In the genomic region with DNA sequence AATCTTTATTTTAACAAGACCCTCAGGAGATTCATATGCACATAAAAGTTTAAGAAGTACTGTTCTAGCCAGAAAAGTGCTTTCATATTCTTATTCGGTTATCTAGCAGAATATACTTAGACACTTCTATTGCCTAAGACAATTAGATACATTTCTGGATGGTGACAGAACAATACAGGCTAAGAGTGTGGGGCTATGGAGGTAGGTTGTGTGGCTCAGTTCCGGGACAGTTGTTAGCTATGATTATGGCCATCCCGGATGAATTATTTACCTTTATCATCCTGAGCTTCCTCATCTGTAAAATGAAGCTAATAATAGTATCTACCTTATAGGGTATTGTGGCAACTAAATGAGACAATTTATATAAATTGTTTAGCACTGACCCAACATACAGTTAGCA, we compare ENCODE assay signal across 19 cellular contexts. TPM values are rescaled to one million over a fixed set of nuclear protein-coding genes. Genes with fewer than 3 reads are reported as not detected.
DNase-seq lines count a peak whose midpoint lies in the region; ATAC-seq, FAIRE-seq and TF ChIP-seq lines count a peak whose summit lies in the region.
"Had no signal": no experiment of that assay in that cellular context is flagged by ENCODE, and none has a peak within 500 bp of the region (broad histone marks: within the 10 kb centered on the region; RNA-seq: fewer than 3 reads in every experiment).

No MANE protein-coding gene starts in this region.

- H3K27me3 ChIP-seq in OCI-LY3 (ENCODE audit: low read depth, low read length): no peaks in the 10 kb centered on the region
- H3K27me3 ChIP-seq: BLaER1, MG63, Peyer's patch had no signal

- peaks cover 100% of the 10 kb centered on the region for H3K79me2 ChIP-seq in OCI-LY3 (ENCODE audit: low read length)

- CTCF ChIA-PET in GM10248 (lab: Yijun Ruan, JAX): interaction anchor here (1.2 to 5.5 kb wide), 7 partner anchors 12 to 231 kb away, joined by 4 to 40 read pairs (median 9); no protein-coding TSS in a partner anchor

- peak overlapping the region; percentile 47 for H3K9ac ChIP-seq in OCI-LY3 (ENCODE audit: low read length)
- H3K9ac ChIP-seq: BLaER1, KMS-11 had no signal

- no peak for TF ChIP-seq CTCF in CD14-positive monocyte (IDR thresholded peaks at IDR 0.05)
- no peak for TF ChIP-seq CTCF in OCI-LY3 (IDR thresholded peaks at IDR 0.05; ENCODE audit: low read depth, low read length)
- no peak for TF ChIP-seq CTCF in GM10248 (IDR thresholded peaks at IDR 0.05; ENCODE audit: control extremely low read depth, extremely low read depth, low read depth, missing control alignments)

- H4K20me1 ChIP-seq in OCI-LY3 (ENCODE audit: insufficient read depth, low read length): peaks cover 30% of the 10 kb centered on the region

- H3K4me1 ChIP-seq in OCI-LY3 (ENCODE audit: low read length): peaks cover 61% of the 10 kb centered on the region

- peaks cover 32% of the 10 kb centered on the region for H3K4me1 Mint-ChIP-seq in CD14-positive monocyte

- H3K9me3 Mint-ChIP-seq in CD14-positive monocyte: no peaks in the 10 kb centered on the region

- peaks cover 3% of the 10 kb centered on the region in 2 donors for H3K36me3 Mint-ChIP-seq in CD14-positive monocyte

- POLR2A ChIA-PET in GM10248 (lab: Yijun Ruan, JAX): no interaction called here

- peak overlapping the region; percentile 62 for H3K4me3 ChIP-seq in OCI-LY3 (ENCODE audit: low read length)
- H3K4me3 ChIP-seq: BLaER1, MG63, Peyer's patch had no signal

- no peaks in the 10 kb centered on the region for H3K9me3 ChIP-seq in OCI-LY3 (ENCODE audit: insufficient read depth, low read length)
- H3K9me3 ChIP-seq: BLaER1, MG63, Peyer's patch had no signal

- H3K27ac Mint-ChIP-seq in CD14-positive monocyte: peak overlapping the region in 4 of 7 donors; percentile 2 to 60 (median 16)

- peaks cover 26% of the 10 kb centered on the region for H3K36me3 ChIP-seq in OCI-LY3 (replicated peaks; ENCODE audit: low read depth, low read length)
- H3K36me3 ChIP-seq: Peyer's patch had no signal

- no peak overlapping the region for H2AFZ ChIP-seq in OCI-LY3 (ENCODE audit: low read depth, low read length)

- H3K27ac ChIP-seq in OCI-LY3 (ENCODE audit: low read length): peak overlapping the region; percentile 86
- H3K27ac ChIP-seq: BLaER1, KMS-11, Peyer's patch had no signal

- H3K4me3 Mint-ChIP-seq in CD14-positive monocyte: no peak overlapping the region

- no peak for DNase-seq in CD14-positive monocyte (ENCODE audit: low spot score)
- DNase-seq in left colon: no peak
- no peak for DNase-seq in GM10248 (ENCODE audit: extremely low spot score)
- DNase-seq in urothelium cell line (ENCODE audit: low spot score): no peak
- no peak for DNase-seq in NCI-H446 treated with DMSO at 0.1 percent for 48 hours (lab: John Stamatoyannopoulos, UW)
- DNase-seq: DMS 273 treated with DMSO at 0.1 percent for 48 hours, MG63, NCI-H1092, NCI-H146, NCI-H2081, NCI-H524 treated with DMSO at 0.1 percent for 48 hours, Peyer's patch had no signal

- FAIRE-seq in urothelium cell line (lab: Jason Lieb, UNC): no peak
- FAIRE-seq: H1, HepG2 had no signal

- intact Hi-C loops in CD14-positive monocyte (cut with micrococcal nuclease) (no loop called here), left colon (cut with DNase I, micrococcal nuclease) (no loop called here)

- H3K27me3 Mint-ChIP-seq in CD14-positive monocyte (ENCODE audit: low read depth in 3 of 3): peaks cover 0 to 2% (median 0%) of the 10 kb centered on the region in 3 donors

- peak overlapping the region; percentile 87 for H3K4me2 ChIP-seq in OCI-LY3 (ENCODE audit: low read length)
- H3K4me2 ChIP-seq: BLaER1, KMS-11 had no signal

- ATAC-seq in GM18868 (IDR thresholded peaks at IDR 0.05; ENCODE audit: unreplicated experiment) (peak; percentile 4), left colon (peak; percentile 76)
- ATAC-seq: HepG2, Right ventricle myocardium inferior had no signal

RNA-seq across cellular contexts. Expression of a gene that starts 6.6 kb away (rescaled TPM):
- polyA plus RNA-seq in CD14-positive monocyte: under 1 TPM; 0.41 to 0.69 TPM
- 10 to 100 TPM; 17.7 to 19.9 TPM for total RNA-seq in left colon
